In genomic region chr12:530308-530707, GRCh38 we compare ENCODE assay signal across 16 cellular contexts.
A peak's percentile ranks its signal among the peaks of the same experiment; 100 is the strongest.
DNase-seq lines count a peak whose midpoint lies in the region; ATAC-seq and TF ChIP-seq lines count a peak whose summit lies in the region.
"Had no signal": no experiment of that assay in that cellular context is flagged by ENCODE, and none has a peak within 500 bp of the region (broad histone marks: within the 10 kb centered on the region; RNA-seq: fewer than 3 reads in every experiment).

No MANE protein-coding gene starts in this region.

- H3K9me3 Mint-ChIP-seq in chondrocyte (ENCODE audit: low read depth) = peaks cover 8% of the 10 kb centered on the region

- H3K4me1 Mint-ChIP-seq in chondrocyte (ENCODE audit: low read depth) = peaks cover 20% of the 10 kb centered on the region
- H3K4me1 Mint-ChIP-seq: activated CD4-positive, alpha-beta T cell treated with anti-CD3 and anti-CD28 coated beads for 36 hours; activated T-helper 17 cell treated with anti-CD3 and anti-CD28 coated beads, Interleukin-2, amount 50 U/mL, for 72 hours; B cell had no signal

- TF ChIP-seq CTCF in AG10803 (conservative IDR thresholded peaks at IDR 0.05; ENCODE audit: low read length) = no peak
- no peak for TF ChIP-seq CTCF in chondrocyte (IDR thresholded peaks at IDR 0.05)
- TF ChIP-seq CTCF in mucosa of descending colon (IDR thresholded peaks at IDR 0.05) = no peak
- TF ChIP-seq CTCF in GM10266 (IDR thresholded peaks at IDR 0.05; ENCODE audit: control insufficient read depth, insufficient read depth, low read depth, missing control alignments) = no peak

- no peaks in the 10 kb centered on the region for H3K4me1 ChIP-seq in mucosa of descending colon (ENCODE audit: low read depth)

- peak; percentile 88 for DNase-seq in AG10803 (ENCODE audit: low read depth)
- DNase-seq in M059J (ENCODE audit: low read depth) = peak; percentile 79
- DNase-seq in chondrocyte (ENCODE audit: low spot score) = no peak
- DNase-seq in mucosa of descending colon = no peak
- DNase-seq in NCI-H2029 treated with DMSO at 0.1 percent for 48 hours (lab: John Stamatoyannopoulos, UW) = no peak
- DNase-seq in GM10266 (ENCODE audit: extremely low spot score) = no peak
- no peak for DNase-seq in amniotic stem cell (lab: John Stamatoyannopoulos, UW)
- DNase-seq in dedifferentiated amniotic fluid mesenchymal stem cell (ENCODE audit: extremely low spot score) = no peak
- DNase-seq: activated CD4-positive, alpha-beta T cell treated with anti-CD3 and anti-CD28 coated beads for 36 hours; erythroblast; kidney glomerular epithelial cell; NCI-H1105 had no signal

- peak; percentile 87 for ATAC-seq in mucosa of descending colon
- ATAC-seq: activated CD4-positive, alpha-beta T cell treated with anti-CD3 and anti-CD28 coated beads for 36 hours; activated T-helper 17 cell treated with anti-CD3 and anti-CD28 coated beads, Interleukin-2, amount 50 U/mL, for 72 hours; natural killer cell treated with Interleukin-12 subunit alpha and Interleukin-12 subunit beta and Interleukin-15 and Interleukin-18, amount 100 ng/mL, for 72 hours had no signal

- peaks cover 1% of the 10 kb centered on the region for H3K36me3 Mint-ChIP-seq in chondrocyte (ENCODE audit: low read depth)

- H3K27ac Mint-ChIP-seq in chondrocyte (ENCODE audit: unreplicated experiment) = peak overlapping the region; percentile 78
- H3K27ac Mint-ChIP-seq: activated CD4-positive, alpha-beta T cell treated with anti-CD3 and anti-CD28 coated beads for 36 hours; activated T-helper 17 cell treated with anti-CD3 and anti-CD28 coated beads, Interleukin-2, amount 50 U/mL, for 72 hours; B cell; natural killer cell treated with Interleukin-12 subunit alpha and Interleukin-12 subunit beta and Interleukin-15 and Interleukin-18, amount 100 ng/mL, for 72 hours had no signal

- H3K36me3 ChIP-seq in mucosa of descending colon (ENCODE audit: low read depth) = no peaks in the 10 kb centered on the region
- H3K36me3 ChIP-seq: vagina had no signal

- H3K4me3 Mint-ChIP-seq in chondrocyte (ENCODE audit: unreplicated experiment) = no peak overlapping the region
- H3K4me3 Mint-ChIP-seq: activated CD4-positive, alpha-beta T cell treated with anti-CD3 and anti-CD28 coated beads for 36 hours; activated T-helper 17 cell treated with anti-CD3 and anti-CD28 coated beads, Interleukin-2, amount 50 U/mL, for 72 hours; B cell; natural killer cell treated with Interleukin-12 subunit alpha and Interleukin-12 subunit beta and Interleukin-15 and Interleukin-18, amount 100 ng/mL, for 72 hours had no signal

- intact Hi-C loops in mucosa of descending colon (cut with DNase I, micrococcal nuclease) = no loop called here

- H3K4me3 ChIP-seq in AG10803 (ENCODE audit: low read length) (no peak overlapping the region), mucosa of descending colon (no peak overlapping the region)
- H3K4me3 ChIP-seq: vagina had no signal

- H3K27me3 Mint-ChIP-seq in chondrocyte (ENCODE audit: low read depth) = peaks cover 3% of the 10 kb centered on the region
- H3K27me3 Mint-ChIP-seq: activated CD4-positive, alpha-beta T cell treated with anti-CD3 and anti-CD28 coated beads for 36 hours; activated T-helper 17 cell treated with anti-CD3 and anti-CD28 coated beads, Interleukin-2, amount 50 U/mL, for 72 hours had no signal

- H3K9me3 ChIP-seq in mucosa of descending colon = no peaks in the 10 kb centered on the region
- H3K9me3 ChIP-seq: vagina had no signal

Comparison
In these comparisons a context has a peak if more than half of its experiments do, and no peak if none do; other contexts are left out.
1. DNase-seq: peak in AG10803 (single experiment) and M059J (single experiment); none in chondrocyte (single experiment), mucosa of descending colon (0 of 3), NCI-H2029 treated with DMSO at 0.1 percent for 48 hours (single experiment), GM10266 (single experiment), amniotic stem cell (single experiment) and dedifferentiated amniotic fluid mesenchymal stem cell (single experiment).